1 cellular context compared by ENCODE assay signal in genomic region chr12:1325666-1326065, GRCh38.
TF ChIP-seq lines count a peak whose summit lies in the region.

No MANE protein-coding gene starts in this region.

TF ChIP-seq in GM23338, 12 proteins besides CTCF, POLR2A, EP300 and RAD21 (continued from another document):
- no peak for TF ChIP-seq ZNF462 (CRISPR knock-in tag; IDR thresholded peaks at IDR 0.05)
- TF ChIP-seq EZH2phosphoT487 (IDR thresholded peaks at IDR 0.05; ENCODE audit: unreplicated experiment), result no peak
- TF ChIP-seq EZH2 (IDR thresholded peaks at IDR 0.05; ENCODE audit: low read depth, unreplicated experiment), result no peak
- no peak for TF ChIP-seq REST (IDR thresholded peaks at IDR 0.05; ENCODE audit: unreplicated experiment)
- no peak for TF ChIP-seq ETS1 (IDR thresholded peaks at IDR 0.05)
- TF ChIP-seq CREB1 (CRISPR knock-in tag; IDR thresholded peaks at IDR 0.05; ENCODE audit: low read depth), result no peak
- no peak for TF ChIP-seq ZNF114 (CRISPR knock-in tag; IDR thresholded peaks at IDR 0.05)
- TF ChIP-seq NANOG (IDR thresholded peaks at IDR 0.05; ENCODE audit: borderline replicate concordance), result no peak
- no peak for TF ChIP-seq STAT1 (IDR thresholded peaks at IDR 0.05; ENCODE audit: unreplicated experiment)
- no peak for TF ChIP-seq JUNB (IDR thresholded peaks at IDR 0.05; ENCODE audit: unreplicated experiment)
- no peak for TF ChIP-seq POLR2AphosphoS5 (IDR thresholded peaks at IDR 0.05; ENCODE audit: low read depth)
